Comparison of ENCODE assay signal across 18 cellular contexts in genomic region chr17:57628421-57628820, GRCh38.
DNase-seq lines count a peak whose midpoint lies in the region; ATAC-seq and TF ChIP-seq lines count a peak whose summit lies in the region.
"Had no signal": no experiment of that assay in that cellular context is flagged by ENCODE, and none has a peak within 500 bp of the region (broad histone marks: within the 10 kb centered on the region; RNA-seq: fewer than 3 reads in every experiment).

No MANE protein-coding gene starts in this region.

- no peak overlapping the region for H2AFZ ChIP-seq in OCI-LY7 (ENCODE audit: low read length)

- H3K27ac ChIP-seq in BLaER1 treated with 17β-estradiol and CSF1 and Interleukin-3, amounts not matched to agents 10 nM and 100 nM, result peak overlapping the region in 9 of 11 experiments; percentile 5 to 71 (median 45); a peak in 13 of 22 replicates
- H3K27ac ChIP-seq in DOHH2 (ENCODE audit: low read depth, low read length) (peak overlapping the region; percentile 82), OCI-LY7 (ENCODE audit: low read depth, low read length, poor library complexity, severe bottlenecking) (peak overlapping the region; percentile 83)
- H3K27ac ChIP-seq: KMS-11 had no signal

- H3K27me3 Mint-ChIP-seq in activated naive CD8-positive, alpha-beta T cell treated with anti-CD3 and anti-CD28 coated beads for 36 hours, result no peaks in the 10 kb centered on the region
- H3K27me3 Mint-ChIP-seq in T-cell, result no peaks in the 10 kb centered on the region

- H3K4me1 ChIP-seq in BLaER1 treated with 17β-estradiol and CSF1 and Interleukin-3, amounts not matched to agents 10 nM and 100 nM, result peaks cover 36 to 59% (median 46%) of the 10 kb centered on the region in 10 experiments
- H3K4me1 ChIP-seq in DOHH2 (ENCODE audit: control insufficient read depth, low read length), result peaks cover 92% of the 10 kb centered on the region
- H3K4me1 ChIP-seq in OCI-LY7 (ENCODE audit: insufficient read depth, low read length, poor library complexity, severe bottlenecking), result peaks cover 66% of the 10 kb centered on the region

- H3K9me3 ChIP-seq in BLaER1 treated with 17β-estradiol and CSF1 and Interleukin-3, amounts not matched to agents 10 nM and 100 nM (replicated peaks in 1 of 11), result no peaks in the 10 kb centered on the region; a peak in 1 of 22 replicates
- H3K9me3 ChIP-seq in DOHH2 (ENCODE audit: control insufficient read depth, insufficient read depth, low read length), result no peaks in the 10 kb centered on the region
- no peaks in the 10 kb centered on the region for H3K9me3 ChIP-seq in OCI-LY7 (ENCODE audit: low read length)
- H3K9me3 ChIP-seq: SK-N-SH had no signal

- no TSS peak for BruUV-seq in OCI-LY7 (replicated peaks; lab: Mats Ljungman, UMichigan)

- POLR2A ChIA-PET in OCI-LY7 (lab: Charles Lee), result no interaction called here
- POLR2A ChIA-PET in T-cell (lab: Charles Lee), result no interaction called here

- H3K9ac ChIP-seq in BLaER1 treated with 17β-estradiol and CSF1 and Interleukin-3, amounts not matched to agents 10 nM and 100 nM, result peak overlapping the region in 2 of 11 experiments; percentile 5 to 23; a peak in 1 of 22 replicates
- H3K9ac ChIP-seq: KMS-11, SK-N-SH had no signal

- H3F3A ChIP-seq in DOHH2 (ENCODE audit: control insufficient read depth, insufficient read depth), result peaks cover 13% of the 10 kb centered on the region

- H3K36me3 ChIP-seq in BLaER1 treated with 17β-estradiol and CSF1 and Interleukin-3, amounts not matched to agents 10 nM and 100 nM, result peaks cover 5 to 100% (median 99%) of the 10 kb centered on the region in 11 experiments; a peak in 19 of 22 replicates
- H3K36me3 ChIP-seq in DOHH2 (ENCODE audit: control insufficient read depth, low read length) (peaks cover 70% of the 10 kb centered on the region), OCI-LY7 (ENCODE audit: insufficient read depth, low read length) (peaks cover 26% of the 10 kb centered on the region)

- ATAC-seq in T-cell (replicated peaks in 1 of 4), result no peak
- no peak for ATAC-seq in SK-N-SH treated with all-trans-retinoic acid at 6 μM for 48 hours
- ATAC-seq: CD8-positive, alpha-beta T cell; HCT116 had no signal

- DNase-seq in OCI-LY7 (ENCODE audit: low spot score) (no peak), posterior vena cava (ENCODE audit: low spot score) (peak; percentile 62), T-cell (no peak), hippocampal formation (lab: John Stamatoyannopoulos, UW) (no peak)
- DNase-seq in activated naive CD8-positive, alpha-beta T cell treated with anti-CD3 and anti-CD28 coated beads for 36 hours, result no peak
- DNase-seq: CD8-positive, alpha-beta T cell; DMS79; NCI-H1092; NCI-H146; NCI-H2081; NCI-H510A treated with DMSO at 0.1 percent for 48 hours; SHP77; SK-N-SH had no signal

- H3K4me3 ChIP-seq in BLaER1 treated with 17β-estradiol and CSF1 and Interleukin-3, amounts not matched to agents 10 nM and 100 nM, result no peak overlapping the region
- peak overlapping the region; percentile 42 for H3K4me3 ChIP-seq in DOHH2 (ENCODE audit: low read length)
- H3K4me3 ChIP-seq in OCI-LY7 (ENCODE audit: low read depth, low read length, poor library complexity, severe bottlenecking), result peak overlapping the region; percentile 20

- H3K36me3 Mint-ChIP-seq in activated naive CD8-positive, alpha-beta T cell treated with anti-CD3 and anti-CD28 coated beads for 36 hours, result peaks cover 26% of the 10 kb centered on the region
- H3K36me3 Mint-ChIP-seq in T-cell, result peaks cover 60% of the 10 kb centered on the region

- intact Hi-C loops in OCI-LY7 (cut with micrococcal nuclease; ENCODE audit: unreplicated experiment), result loop anchor here (10.0 kb wide), 1 partner anchor 706 kb away; no protein-coding TSS in a partner anchor
- intact Hi-C loops in posterior vena cava (cut with DNase I), result no loop called here

- H4K20me1 ChIP-seq in BLaER1 treated with 17β-estradiol and CSF1 and Interleukin-3, amounts not matched to agents 10 nM and 100 nM, result peaks cover 0 to 30% (median 0%) of the 10 kb centered on the region in 11 experiments; a peak in 4 of 22 replicates
- no peaks in the 10 kb centered on the region for H4K20me1 ChIP-seq in DOHH2 (ENCODE audit: control insufficient read depth, insufficient read depth, low read depth, low read length)
- H4K20me1 ChIP-seq in OCI-LY7 (ENCODE audit: insufficient read depth, low read length), result no peaks in the 10 kb centered on the region

- no peak overlapping the region for H3K4me3 Mint-ChIP-seq in activated naive CD8-positive, alpha-beta T cell treated with anti-CD3 and anti-CD28 coated beads for 36 hours
- H3K4me3 Mint-ChIP-seq in T-cell, result no peak overlapping the region
- H3K4me3 Mint-ChIP-seq: CD8-positive, alpha-beta T cell had no signal

- H3K9me2 ChIP-seq in DOHH2 (replicated peaks; ENCODE audit: control insufficient read depth, low read length) (no peaks in the 10 kb centered on the region), OCI-LY7 (ENCODE audit: insufficient read depth, low read length) (no peaks in the 10 kb centered on the region)
- H3K9me2 ChIP-seq: SK-N-SH had no signal

- no peak overlapping the region for H3K27ac Mint-ChIP-seq in activated naive CD8-positive, alpha-beta T cell treated with anti-CD3 and anti-CD28 coated beads for 36 hours
- no peak overlapping the region for H3K27ac Mint-ChIP-seq in T-cell
- H3K27ac Mint-ChIP-seq: CD8-positive, alpha-beta T cell had no signal

- H3K4me2 ChIP-seq in BLaER1 treated with 17β-estradiol and CSF1 and Interleukin-3, amounts not matched to agents 10 nM and 100 nM, result peak overlapping the region; percentile 49 to 72 (median 56); a peak in 21 of 22 replicates
- peak overlapping the region; percentile 75 for H3K4me2 ChIP-seq in DOHH2 (ENCODE audit: low read length)
- peak overlapping the region; percentile 61 for H3K4me2 ChIP-seq in OCI-LY7 (ENCODE audit: low read length)
- H3K4me2 ChIP-seq: KMS-11, SK-N-SH had no signal

- CTCF ChIA-PET in OCI-LY7 (lab: Charles Lee; ENCODE audit: unreplicated experiment) (no interaction called here), T-cell (lab: Charles Lee) (no interaction called here)

- peaks cover 2% of the 10 kb centered on the region; the same call in 1 of the 2 replicates for H3K79me2 ChIP-seq in DOHH2 (ENCODE audit: control insufficient read depth, low read length)
- H3K79me2 ChIP-seq in OCI-LY7 (ENCODE audit: insufficient read depth, low read depth, low read length), result no peaks in the 10 kb centered on the region

- TF ChIP-seq CTCF in DOHH2 (IDR thresholded peaks at IDR 0.05; ENCODE audit: low read depth, low read length, poor library complexity, severe bottlenecking) (no peak), OCI-LY7 (conservative IDR thresholded peaks at IDR 0.05; ENCODE audit: low read length) (no peak)

- H3K4me1 Mint-ChIP-seq in activated naive CD8-positive, alpha-beta T cell treated with anti-CD3 and anti-CD28 coated beads for 36 hours, result peaks cover 11% of the 10 kb centered on the region
- peaks cover 1 to 19% (median 7%) of the 10 kb centered on the region in 3 donors for H3K4me1 Mint-ChIP-seq in T-cell

- no peaks in the 10 kb centered on the region for H3K9me3 Mint-ChIP-seq in activated naive CD8-positive, alpha-beta T cell treated with anti-CD3 and anti-CD28 coated beads for 36 hours
- H3K9me3 Mint-ChIP-seq in T-cell, result no peaks in the 10 kb centered on the region
- H3K9me3 Mint-ChIP-seq: CD8-positive, alpha-beta T cell had no signal

- no peaks in the 10 kb centered on the region for H3K27me3 ChIP-seq in BLaER1 treated with 17β-estradiol and CSF1 and Interleukin-3, amounts not matched to agents 10 nM and 100 nM
- H3K27me3 ChIP-seq in DOHH2 (ENCODE audit: control insufficient read depth, low read length), result no peaks in the 10 kb centered on the region

TF ChIP-seq in SK-N-SH treated with all-trans-retinoic acid at 6 μM for 48 hours, 23 proteins besides CTCF, POLR2A, EP300 and RAD21:
- TF ChIP-seq SNAI2 (CRISPR knock-in tag; IDR thresholded peaks at IDR 0.05) (no peak), OSR1 (CRISPR knock-in tag; IDR thresholded peaks at IDR 0.05) (no peak), ZFP30 (CRISPR knock-in tag; IDR thresholded peaks at IDR 0.05) (no peak), ZFP3 (CRISPR knock-in tag; IDR thresholded peaks at IDR 0.05) (no peak), ZNF70 (CRISPR knock-in tag; IDR thresholded peaks at IDR 0.05) (no peak), ZNF565 (CRISPR knock-in tag; conservative IDR thresholded peaks at IDR 0.05; ENCODE audit: low read depth) (no peak), TSHZ2 (CRISPR knock-in tag; IDR thresholded peaks at IDR 0.05) (no peak), ISL1 (CRISPR knock-in tag; IDR thresholded peaks at IDR 0.05) (no peak), ARNTL (CRISPR knock-in tag; IDR thresholded peaks at IDR 0.05; ENCODE audit: borderline replicate concordance, low read depth) (no peak), RARB (CRISPR knock-in tag; IDR thresholded peaks at IDR 0.05) (no peak)

Comparison
In these comparisons a context has a peak if more than half of its experiments do, and no peak if none do; other contexts are left out.
1. H3K4me3 ChIP-seq: peak in DOHH2 (single experiment) and OCI-LY7 (single experiment); none in BLaER1 treated with 17β-estradiol and CSF1 and Interleukin-3, amounts not matched to agents 10 nM and 100 nM (0 of 10).
2. Peak in every context shown above with its lines, with median percentiles within 50 percentile points of each other: H3K27ac ChIP-seq and H3K4me2 ChIP-seq.